In genomic region chr4:44725861-44726820, GRCh38 we compare ENCODE assay signal across 8 cellular contexts. TPM values are rescaled to one million over a fixed set of nuclear protein-coding genes. Genes with fewer than 3 reads are reported as not detected.
A peak's percentile ranks its signal among the peaks of the same experiment; 100 is the strongest.
DNase-seq lines count a peak whose midpoint lies in the region; ATAC-seq and TF ChIP-seq lines count a peak whose summit lies in the region.

Gene GNPDA2, minus strand, starts transcription at chr4:44726556. Its CDS starts 4,349 bp downstream, at chr4:44722207.

- H3K27me3 ChIP-seq in RWPE2 (ENCODE audit: insufficient read depth, poor library complexity, severe bottlenecking) (no peaks in the 10 kb centered on the region), neural cell (ENCODE audit: insufficient read depth, low read depth, low read length) (no peaks in the 10 kb centered on the region), stomach (no peaks in the 10 kb centered on the region)

- peaks cover 39% of the 10 kb centered on the region for H3K79me2 ChIP-seq in neural cell (replicated peaks; ENCODE audit: insufficient read depth, low read length)

- H3K9me3 ChIP-seq in RWPE2 (ENCODE audit: severe bottlenecking): no peaks in the 10 kb centered on the region
- no peaks in the 10 kb centered on the region for H3K9me3 ChIP-seq in neural cell (ENCODE audit: low read length)
- H3K9me3 ChIP-seq in stomach: no peaks in the 10 kb centered on the region

- no peaks in the 10 kb centered on the region for H4K20me1 ChIP-seq in neural cell (ENCODE audit: insufficient read depth)

- TF ChIP-seq EP300 in neural cell (conservative IDR thresholded peaks at IDR 0.05; ENCODE audit: poor library complexity, severe bottlenecking) (no peak), stomach (IDR thresholded peaks at IDR 0.05) (no peak)

- intact Hi-C loops in stomach (cut with DNase I; ENCODE audit: low total_unique reads): no loop called here

- peak in 1 of 4 donors; percentile 23 for TF ChIP-seq POLR2A in stomach (IDR thresholded peaks at IDR 0.05)

- no peaks in the 10 kb centered on the region for H3F3A ChIP-seq in neural cell (ENCODE audit: insufficient read depth, low read length, poor library complexity, severe bottlenecking)

- WGBS in stomach, 5 donors: 0 to 1% (median 1%) methylated on average over 64 to 69 of the region's 69 CpGs

- H3K9ac ChIP-seq in neural cell (ENCODE audit: low read length): peak within 1 kb of the TSS; percentile 79

- TF ChIP-seq CTCF in LNCAP (IDR thresholded peaks at IDR 0.05) (peak; percentile 25; the same call in 1 of the 2 replicates), RWPE2 (IDR thresholded peaks at IDR 0.05; ENCODE audit: poor library complexity, severe bottlenecking) (peak; percentile 40), fibroblast of villous mesenchyme (IDR thresholded peaks at IDR 0.05; ENCODE audit: insufficient read depth, low read depth, low read length) (peak; percentile 25), neural cell (IDR thresholded peaks at IDR 0.05; ENCODE audit: poor library complexity, severe bottlenecking) (peak; percentile 50), stomach (IDR thresholded peaks at IDR 0.05) (peak in 2 of 7 experiments; percentile 8 to 24)

- H2AFZ ChIP-seq in neural cell (ENCODE audit: low read depth, low read length): peak within 1 kb of the TSS; percentile 81

- H3K4me1 ChIP-seq in RWPE2 (ENCODE audit: insufficient read depth, poor library complexity, severe bottlenecking) (peaks cover 27% of the 10 kb centered on the region), stomach (peaks cover 5 to 37% (median 22%) of the 10 kb centered on the region in 4 donors)

- ATAC-seq in RWPE2 (ENCODE audit: low read depth): peak; percentile 85

- H3K4me2 ChIP-seq in neural cell (ENCODE audit: low read length): peak within 1 kb of the TSS; percentile 76

- DNase-seq in EH (ENCODE audit: low read depth): peak; percentile 92
- peak; percentile 28 for DNase-seq in GOT3 (lab: John Stamatoyannopoulos, UW)
- DNase-seq in RWPE2 (ENCODE audit: low spot score): peak; percentile 84
- peak; percentile 93 for DNase-seq in activated effector memory CD4-positive, alpha-beta T cell treated with anti-CD3 and anti-CD28 coated beads, Interleukin-2, amount 50 U/mL, for 16 hours
- peak; percentile 90 for DNase-seq in fibroblast of villous mesenchyme (ENCODE audit: low read depth)
- DNase-seq in stomach: peak; percentile 91

- peak within 1 kb of the TSS; percentile 50 for H3K27ac ChIP-seq in RWPE2 (ENCODE audit: poor library complexity, severe bottlenecking)
- H3K27ac ChIP-seq in neural cell (ENCODE audit: low read length): peak within 1 kb of the TSS; percentile 61
- peak within 1 kb of the TSS; percentile 72 to 90 (median 86) for H3K27ac ChIP-seq in stomach

- H3K4me3 ChIP-seq in RWPE2 (ENCODE audit: severe bottlenecking) (peak within 1 kb of the TSS; percentile 73), fibroblast of villous mesenchyme (ENCODE audit: low read depth, low read length) (peak within 1 kb of the TSS; percentile 84), neural cell (ENCODE audit: low read length) (peak within 1 kb of the TSS; percentile 85), stomach (peak within 1 kb of the TSS; percentile 81 to 91 (median 83))

- no peak for TF ChIP-seq RAD21 in neural cell (conservative IDR thresholded peaks at IDR 0.05)

- H3K36me3 ChIP-seq in RWPE2 (ENCODE audit: low read depth) (0 out of 2 replicates have a peak, but pooled peaks cover 3% of the 10 kb centered on the region), neural cell (ENCODE audit: insufficient read depth, low read length) (no peaks in the 10 kb centered on the region), stomach (no peaks in the 10 kb centered on the region)

- no peaks in the 10 kb centered on the region for H3K9me2 ChIP-seq in neural cell (ENCODE audit: insufficient read depth, low read length)

TF ChIP-seq in neural cell, 6 proteins besides CTCF, POLR2A, EP300 and RAD21:
- TF ChIP-seq POLR2AphosphoS5 (IDR thresholded peaks at IDR 0.05): peak; percentile 80
- TF ChIP-seq TAF1 (IDR thresholded peaks at IDR 0.05; ENCODE audit: low read depth): peak; percentile 78
- peak; percentile 65 for TF ChIP-seq MXI1 (conservative IDR thresholded peaks at IDR 0.05; ENCODE audit: poor library complexity, severe bottlenecking)
- no peak for TF ChIP-seq SMC3 (conservative IDR thresholded peaks at IDR 0.05; ENCODE audit: poor library complexity)
- peak; percentile 57 for TF ChIP-seq REST (IDR thresholded peaks at IDR 0.05; ENCODE audit: borderline replicate concordance)

RNA-seq across cellular contexts. Expression of gene GNPDA2, which starts in this region (rescaled TPM):
- 14.8 and 17.3 TPM in 2 replicates for total RNA-seq in fibroblast of villous mesenchyme
- 33.5 and 40.7 TPM in 2 replicates for polyA plus RNA-seq in neural cell
- 36.0 and 38.5 TPM in 2 replicates for polyA minus RNA-seq in neural cell
- total RNA-seq in stomach: 10 to 100 TPM in 3 of 5 donors, 1 to 10 TPM in 1, under 1 TPM in 1; 0.58 to 32.1 (median 13.4) TPM
- 10 to 100 TPM in 2 of 3 donors, 1 to 10 TPM in 1; 6.9 to 13.0 (median 10.5) TPM for polyA plus RNA-seq in stomach

Comparison
In these comparisons a context has a peak if more than half of its experiments do, and no peak if none do; other contexts are left out.
1. Peak in every context shown above with its lines: DNase-seq, ATAC-seq, H3K4me3 ChIP-seq and H3K27ac ChIP-seq.
2. DNase-seq: peak in every context shown above with its lines; median percentile 93 in activated effector memory CD4-positive, alpha-beta T cell treated with anti-CD3 and anti-CD28 coated beads, Interleukin-2, amount 50 U/mL, for 16 hours; 92 in EH; 91 in stomach; 90 in fibroblast of villous mesenchyme; 84 in RWPE2; 28 in GOT3.